In genomic region chr3:16364963-16365362, GRCh38 we compare ENCODE assay signal across 26 cellular contexts.
"Had no signal": no experiment of that assay in that cellular context is flagged by ENCODE, and none has a peak within 500 bp of the region (broad histone marks: within the 10 kb centered on the region; RNA-seq: fewer than 3 reads in every experiment).

No MANE protein-coding gene starts in this region.

- H3K27me3 ChIP-seq: breast epithelium, esophagus muscularis mucosa, heart right ventricle, neutrophil, right lobe of liver, stomach, tibial artery had no signal

- H3K27ac Mint-ChIP-seq: activated T-helper 2 cell treated with anti-CD3 and anti-CD28 coated beads, Interferon-gamma antibody, Interleukin-2, Interleukin-4, amounts not matched to agents 10 μg/mL and 5 μg/mL and 100 μg/mL, durations not matched to agents 14 hours and 24 hours and 36 hours; nephron progenitor cell; T-helper 1 cell treated with Interleukin-12 subunit alpha and Interleukin-12 subunit beta and Interleukin-4 antibody, amounts not matched to agents 30 μg/mL and 1 μg/mL, for 36 hours had no signal

- H3K9me3 ChIP-seq: breast epithelium, esophagus muscularis mucosa, heart right ventricle, mucosa of descending colon, neutrophil, right lobe of liver, stomach, tibial artery had no signal

- H3K27me3 Mint-ChIP-seq: activated naive CD4-positive, alpha-beta T cell treated with anti-CD3 and anti-CD28 coated beads, Interleukin-2, amount 50 U/mL, for 24 hours; activated naive CD8-positive, alpha-beta T cell treated with anti-CD3 and anti-CD28 coated beads, Interleukin-2, amount 50 U/mL, for 24 hours; dendritic cell treated with granulocyte-macrophage colony-stimulating factor and Interleukin-4, amounts not matched to agents 40 ng/mL and 50 ng/mL, for 4 days; progenitor cell of endocrine pancreas had no signal

- DNase-seq: activated CD4-positive, alpha-beta T cell treated with anti-CD3 and anti-CD28 coated beads for 4 hours; activated CD4-positive, alpha-beta T cell treated with anti-CD3 and anti-CD28 coated beads, Interleukin-2, amount 50 U/mL, for 48 hours; activated CD8-positive, alpha-beta memory T cell treated with anti-CD3 and anti-CD28 coated beads, Interleukin-2, amount 50 U/mL, for 48 hours; activated naive CD8-positive, alpha-beta T cell treated with anti-CD3 and anti-CD28 coated beads, Interleukin-2, amount 50 U/mL, for 24 hours; activated T-cell treated with anti-CD3 and anti-CD28 coated beads, Interleukin-2, amount 50 U/mL, for 4 hours; amygdala; central memory CD4-positive, alpha-beta T cell; foreskin melanocyte; heart right ventricle; left ventricle myocardium superior; mucosa of descending colon; nephron progenitor cell; right lobe of liver; stimulated activated CD4-positive, alpha-beta T cell treated with anti-CD3 and anti-CD28 coated beads, Interleukin-2, amount 100 ng/mL, for 48 hours; stomach; T-helper 9 cell; tibial artery had no signal

- H3K36me3 ChIP-seq: breast epithelium, neutrophil had no signal

- H3K4me1 ChIP-seq: breast epithelium, right lobe of liver had no signal

- ATAC-seq: activated naive CD8-positive, alpha-beta T cell treated with anti-CD3 and anti-CD28 coated beads, Interleukin-2, amount 50 U/mL, for 24 hours; activated T-cell treated with anti-CD3 and anti-CD28 coated beads, Interleukin-2, amount 50 U/mL, for 4 hours; heart right ventricle; left ventricle myocardium superior; mucosa of descending colon; right lobe of liver had no signal

- H3K9me3 Mint-ChIP-seq: activated naive CD4-positive, alpha-beta T cell treated with anti-CD3 and anti-CD28 coated beads, Interleukin-2, amount 50 U/mL, for 24 hours; activated naive CD8-positive, alpha-beta T cell treated with anti-CD3 and anti-CD28 coated beads, Interleukin-2, amount 50 U/mL, for 24 hours; activated T-cell treated with anti-CD3 and anti-CD28 coated beads, Interleukin-2, amount 50 U/mL, for 4 hours; activated T-helper 2 cell treated with anti-CD3 and anti-CD28 coated beads, Interferon-gamma antibody, Interleukin-2, Interleukin-4, amounts not matched to agents 10 μg/mL and 5 μg/mL and 100 μg/mL, durations not matched to agents 14 hours and 24 hours and 36 hours; dendritic cell treated with granulocyte-macrophage colony-stimulating factor and Interleukin-4, amounts not matched to agents 40 ng/mL and 50 ng/mL, for 4 days; nephron progenitor cell; T-helper 1 cell treated with Interleukin-12 subunit alpha and Interleukin-12 subunit beta and Interleukin-4 antibody, amounts not matched to agents 30 μg/mL and 1 μg/mL, for 36 hours had no signal

- H3K27ac ChIP-seq: breast epithelium, neutrophil, right lobe of liver, stomach, tibial artery, VCaP had no signal

- H3K4me3 Mint-ChIP-seq: activated naive CD4-positive, alpha-beta T cell treated with anti-CD3 and anti-CD28 coated beads, Interleukin-2, amount 50 U/mL, for 24 hours; activated naive CD8-positive, alpha-beta T cell treated with anti-CD3 and anti-CD28 coated beads, Interleukin-2, amount 50 U/mL, for 24 hours; activated T-cell treated with anti-CD3 and anti-CD28 coated beads, Interleukin-2, amount 50 U/mL, for 4 hours; dendritic cell treated with granulocyte-macrophage colony-stimulating factor and Interleukin-4, amounts not matched to agents 40 ng/mL and 50 ng/mL, for 4 days; nephron progenitor cell; T-helper 1 cell treated with Interleukin-12 subunit alpha and Interleukin-12 subunit beta and Interleukin-4 antibody, amounts not matched to agents 30 μg/mL and 1 μg/mL, for 36 hours had no signal

- H3K4me3 ChIP-seq: breast epithelium, esophagus muscularis mucosa, heart right ventricle, mucosa of descending colon, right lobe of liver, stomach, tibial artery had no signal
